In genomic region chr17:69348441-69348840, GRCh38 we compare ENCODE assay signal across 24 cellular contexts.
"Had no signal": no experiment of that assay in that cellular context is flagged by ENCODE, and none has a peak within 500 bp of the region (broad histone marks: within the 10 kb centered on the region; RNA-seq: fewer than 3 reads in every experiment).

No MANE protein-coding gene starts in this region.

- H3K27ac ChIP-seq: breast epithelium, heart left ventricle, left lung, sigmoid colon, upper lobe of left lung had no signal

- ATAC-seq: activated CD8-positive, alpha-beta memory T cell treated with anti-CD3 and anti-CD28 coated beads, Interleukin-2, amount 10 ng/mL, durations not matched to agents 7 days and 5 days; activated CD8-positive, alpha-beta T cell treated with anti-CD3 and anti-CD28 coated beads, Interleukin-2, amount 10 ng/mL, durations not matched to agents 7 days and 5 days; activated naive CD4-positive, alpha-beta T cell treated with anti-CD3 and anti-CD28 coated beads, Interleukin-2, amount 50 U/mL, for 72 hours; activated T-cell treated with anti-CD3 and anti-CD28 coated beads, Interleukin-2, amount 50 U/mL, for 72 hours; esophagus mucosa; heart left ventricle; left lung; natural killer cell treated with Interleukin-12 subunit alpha and Interleukin-12 subunit beta and Interleukin-15 and Interleukin-18, amount 100 ng/mL, for 72 hours; stimulated activated effector memory CD8-positive, alpha-beta T cell treated with anti-CD3 and anti-CD28 coated beads, Interleukin-12 subunit alpha, Interleukin-12 subunit beta, amount 100 ng/mL, for 72 hours; stimulated activated naive CD8-positive, alpha-beta T cell treated with anti-CD3 and anti-CD28 coated beads, Interleukin-15, amount 100 ng/mL, for 72 hours had no signal

- H3K27me3 ChIP-seq: breast epithelium, heart left ventricle, upper lobe of left lung had no signal

- H3K4me1 ChIP-seq: breast epithelium, left lung, sigmoid colon, upper lobe of left lung had no signal

- FAIRE-seq: small intestine had no signal

- DNase-seq: activated B cell treated with CpG ODN at 0.5 μM for 24 hours; activated CD4-positive, alpha-beta T cell treated with anti-CD3 and anti-CD28 coated beads, Interleukin-2, amount 50 U/mL, for 1 hour; activated CD8-positive, alpha-beta memory T cell treated with anti-CD3 and anti-CD28 coated beads, Interleukin-2, amount 10 ng/mL, durations not matched to agents 7 days and 5 days; activated CD8-positive, alpha-beta T cell treated with anti-CD3 and anti-CD28 coated beads, Interleukin-2, amount 10 ng/mL, durations not matched to agents 7 days and 5 days; activated naive CD4-positive, alpha-beta T cell; activated T-cell treated with anti-CD3 and anti-CD28 coated beads, Interleukin-2, amount 50 U/mL, for 72 hours; endodermal cell; foreskin fibroblast; heart left ventricle; left lung; mesendoderm; posterior cingulate gyrus; sigmoid colon; small intestine; stimulated activated CD4-positive, alpha-beta T cell treated with anti-CD3 and anti-CD28 coated beads, Interleukin-4, amount 100 ng/mL, for 24 hours; stimulated activated naive CD8-positive, alpha-beta T cell treated with anti-CD3 and anti-CD28 coated beads, Interleukin-15, amount 100 ng/mL, for 72 hours; substantia nigra; upper lobe of left lung had no signal

- H3K4me3 ChIP-seq: breast epithelium, heart left ventricle, left lung, lung, sigmoid colon, upper lobe of left lung had no signal

- H3K36me3 ChIP-seq: breast epithelium, heart left ventricle, left lung, sigmoid colon, upper lobe of left lung had no signal

- H3K9me3 ChIP-seq: breast epithelium, left lung, sigmoid colon, upper lobe of left lung had no signal
